20 cellular contexts compared by ENCODE assay signal in the genomic region with DNA sequence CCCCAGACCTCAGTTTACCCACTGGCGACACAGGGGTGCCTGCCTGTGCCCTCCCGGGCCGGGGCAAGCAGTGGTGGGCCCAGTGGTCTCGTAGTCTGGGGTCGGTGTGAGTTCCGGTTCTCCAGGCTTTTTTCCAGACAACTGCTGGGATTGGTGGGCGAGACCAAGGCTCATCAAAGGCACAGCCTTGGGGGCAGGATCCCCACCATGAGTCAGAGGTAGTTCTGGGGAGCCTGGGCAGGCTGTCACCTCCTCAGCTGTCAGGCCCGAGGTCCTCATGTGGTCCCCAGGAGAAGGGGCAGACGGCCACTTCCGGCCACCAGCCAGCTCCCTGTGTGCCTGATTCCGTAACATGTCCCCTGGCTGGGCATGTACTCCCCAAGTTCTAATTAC. TPM values are rescaled to one million over a fixed set of nuclear protein-coding genes. Genes with fewer than 3 reads are reported as not detected.
DNase-seq lines count a peak whose midpoint lies in the region; ATAC-seq, FAIRE-seq and TF ChIP-seq lines count a peak whose summit lies in the region.
"Had no signal": no experiment of that assay in that cellular context is flagged by ENCODE, and none has a peak within 500 bp of the region (broad histone marks: within the 10 kb centered on the region; RNA-seq: fewer than 3 reads in every experiment).

No MANE protein-coding gene starts in this region.

- TF ChIP-seq CTCF in PC-9 (conservative IDR thresholded peaks at IDR 0.05) (no peak), keratinocyte (optimal IDR thresholded peaks at IDR 0.05 in 1 of 3, IDR thresholded peaks at IDR 0.05 in 1 of 3, conservative IDR thresholded peaks at IDR 0.05 in 1 of 3; ENCODE audit: extremely low read depth in 1 of 3, insufficient read depth in 2 of 3, low read length in 3 of 3) (no peak), tibial artery (IDR thresholded peaks at IDR 0.05) (no peak)

- H3K9me1 ChIP-seq in keratinocyte (ENCODE audit: control insufficient read depth, extremely low read depth, insufficient read depth, low read length), result no peaks in the 10 kb centered on the region

- H3K36me3 ChIP-seq in PC-9 (ENCODE audit: low read depth) (no peaks in the 10 kb centered on the region), keratinocyte (ENCODE audit: control insufficient read depth in 2 of 2, extremely low read depth in 1 of 2, insufficient read depth in 2 of 2, low read length in 2 of 2) (no peaks in the 10 kb centered on the region), tibial artery (no peaks in the 10 kb centered on the region)
- H3K36me3 ChIP-seq: uterus had no signal

- dilution Hi-C loops in keratinocyte (cut with MboI; ENCODE audit: extremely low pct_ligation_motif_present, low sequenced_read_pairs), result no loop called here

- BruUV-seq in PC-9 (replicated peaks; lab: Mats Ljungman, UMichigan), result no TSS peak

- H3K4me1 ChIP-seq in PC-9 (replicated peaks; ENCODE audit: insufficient read depth), result peaks cover 22% of the 10 kb centered on the region
- H3K4me1 ChIP-seq in keratinocyte (ENCODE audit: control insufficient read depth, extremely low read depth, insufficient read depth, low read length), result peaks cover 10% of the 10 kb centered on the region
- peaks cover 0 to 8% (median 0%) of the 10 kb centered on the region in 4 donors for H3K4me1 ChIP-seq in tibial artery
- H3K4me1 ChIP-seq: uterus had no signal

- no peaks in the 10 kb centered on the region for H3K4me1 Mint-ChIP-seq in activated T-cell treated with anti-CD3 and anti-CD28 coated beads, Interleukin-2, amount 50 U/mL, for 24 hours (ENCODE audit: low read depth)
- H3K4me1 Mint-ChIP-seq: activated CD4-positive, alpha-beta T cell treated with anti-CD3 and anti-CD28 coated beads, Interleukin-2, amount 10 ng/mL, durations not matched to agents 7 days and 5 days; activated naive CD4-positive, alpha-beta T cell treated with anti-CD3 and anti-CD28 coated beads, Interleukin-2, amount 50 U/mL, for 24 hours; naive thymus-derived CD8-positive, alpha-beta T cell had no signal

- no peaks in the 10 kb centered on the region for H3F3A ChIP-seq in PC-9 (ENCODE audit: insufficient read depth, low read depth)

- H3K36me3 Mint-ChIP-seq in activated T-cell treated with anti-CD3 and anti-CD28 coated beads, Interleukin-2, amount 50 U/mL, for 24 hours (ENCODE audit: low read depth), result no peaks in the 10 kb centered on the region
- H3K36me3 Mint-ChIP-seq: activated naive CD4-positive, alpha-beta T cell treated with anti-CD3 and anti-CD28 coated beads, Interleukin-2, amount 50 U/mL, for 24 hours; CD8-positive, alpha-beta T cell; naive thymus-derived CD8-positive, alpha-beta T cell had no signal

- H2AFZ ChIP-seq in PC-9 (no peak overlapping the region), keratinocyte (ENCODE audit: control insufficient read depth, low read length) (peak overlapping the region; percentile 76)

- H3K9ac ChIP-seq in keratinocyte (ENCODE audit: control insufficient read depth, extremely low read depth, insufficient read depth, low read length), result no peak overlapping the region

- no peak for ATAC-seq in GM19035 (IDR thresholded peaks at IDR 0.05; ENCODE audit: unreplicated experiment)
- ATAC-seq: CD8-positive, alpha-beta T cell; naive thymus-derived CD8-positive, alpha-beta T cell had no signal

- H3K4me3 Mint-ChIP-seq in activated T-cell treated with anti-CD3 and anti-CD28 coated beads, Interleukin-2, amount 50 U/mL, for 24 hours, result no peak overlapping the region
- H3K4me3 Mint-ChIP-seq: activated CD4-positive, alpha-beta T cell treated with anti-CD3 and anti-CD28 coated beads, Interleukin-2, amount 10 ng/mL, durations not matched to agents 7 days and 5 days; activated naive CD4-positive, alpha-beta T cell treated with anti-CD3 and anti-CD28 coated beads, Interleukin-2, amount 50 U/mL, for 24 hours; CD8-positive, alpha-beta T cell; naive thymus-derived CD8-positive, alpha-beta T cell had no signal

- H3K27ac ChIP-seq in PC-9, result no peak overlapping the region
- no peak overlapping the region for H3K27ac ChIP-seq in keratinocyte (ENCODE audit: control insufficient read depth, insufficient read depth, low read length)
- H3K27ac ChIP-seq in tibial artery, result no peak overlapping the region
- H3K27ac ChIP-seq: skin epidermis, uterus had no signal

- no peak overlapping the region for H3K4me3 ChIP-seq in PC-9
- H3K4me3 ChIP-seq in keratinocyte (ENCODE audit: control insufficient read depth in 2 of 3, extremely low read depth in 1 of 3, insufficient read depth in 2 of 3, low read depth in 1 of 3, low read length in 3 of 3), result no peak overlapping the region
- H3K4me3 ChIP-seq in tibial artery, result no peak overlapping the region
- H3K4me3 ChIP-seq: lung, skin epidermis, uterus had no signal

- H3K27ac Mint-ChIP-seq in activated T-cell treated with anti-CD3 and anti-CD28 coated beads, Interleukin-2, amount 50 U/mL, for 24 hours, result no peak overlapping the region
- H3K27ac Mint-ChIP-seq: activated CD4-positive, alpha-beta T cell treated with anti-CD3 and anti-CD28 coated beads, Interleukin-2, amount 10 ng/mL, durations not matched to agents 7 days and 5 days; activated naive CD4-positive, alpha-beta T cell treated with anti-CD3 and anti-CD28 coated beads, Interleukin-2, amount 50 U/mL, for 24 hours; CD8-positive, alpha-beta T cell; naive thymus-derived CD8-positive, alpha-beta T cell had no signal

- FAIRE-seq in keratinocyte (lab: Jason Lieb, UNC), result no peak

- H3K9me3 ChIP-seq in PC-9 (ENCODE audit: insufficient read depth, low read depth) (no peaks in the 10 kb centered on the region), keratinocyte (ENCODE audit: control insufficient read depth, low read depth, low read length) (no peaks in the 10 kb centered on the region), tibial artery (no peaks in the 10 kb centered on the region)
- H3K9me3 ChIP-seq: uterus had no signal

- H4K20me1 ChIP-seq in PC-9 (ENCODE audit: insufficient read depth) (no peaks in the 10 kb centered on the region), keratinocyte (ENCODE audit: control insufficient read depth, extremely low read depth, insufficient read depth, low read length) (no peaks in the 10 kb centered on the region)

- H3K27me3 ChIP-seq in PC-9 (ENCODE audit: insufficient read depth, low read depth) (no peaks in the 10 kb centered on the region), keratinocyte (ENCODE audit: control insufficient read depth, extremely low read depth, insufficient read depth, low read length) (no peaks in the 10 kb centered on the region), tibial artery (peaks cover 0 to 58% of the 10 kb centered on the region in 2 donors)
- H3K27me3 ChIP-seq: uterus had no signal

- H3K27me3 Mint-ChIP-seq in activated T-cell treated with anti-CD3 and anti-CD28 coated beads, Interleukin-2, amount 50 U/mL, for 24 hours, result no peaks in the 10 kb centered on the region
- H3K27me3 Mint-ChIP-seq: activated CD4-positive, alpha-beta T cell treated with anti-CD3 and anti-CD28 coated beads, Interleukin-2, amount 10 ng/mL, durations not matched to agents 7 days and 5 days had no signal

- DNase-seq in activated T-cell treated with anti-CD3 and anti-CD28 coated beads, Interleukin-2, amount 50 U/mL, for 24 hours, result peak; percentile 25
- DNase-seq in activated T-cell treated with anti-CD3 and anti-CD28 coated beads for 4 hours (no peak), PC-9 (no peak), keratinocyte (ENCODE audit: low read depth, low spot score) (no peak), tibial artery (peak; percentile 12 to 54), NCI-H510A treated with DMSO at 0.1 percent for 48 hours (lab: John Stamatoyannopoulos, UW) (no peak), NCI-H1105 treated with DMSO at 0.1 percent for 48 hours (lab: John Stamatoyannopoulos, UW) (no peak)
- DNase-seq: activated CD4-positive, alpha-beta T cell treated with anti-CD3 and anti-CD28 coated beads, Interleukin-2, amount 10 ng/mL, durations not matched to agents 7 days and 5 days; DND-41; KG1; NCI-H1930; RPMI8226; stimulated activated CD4-positive, alpha-beta T cell treated with anti-CD3 and anti-CD28 coated beads, Interleukin-4, amount 100 ng/mL, for 1 hour had no signal

- H3K9me3 Mint-ChIP-seq in activated T-cell treated with anti-CD3 and anti-CD28 coated beads, Interleukin-2, amount 50 U/mL, for 24 hours, result no peaks in the 10 kb centered on the region
- H3K9me3 Mint-ChIP-seq: activated CD4-positive, alpha-beta T cell treated with anti-CD3 and anti-CD28 coated beads, Interleukin-2, amount 10 ng/mL, durations not matched to agents 7 days and 5 days; activated naive CD4-positive, alpha-beta T cell treated with anti-CD3 and anti-CD28 coated beads, Interleukin-2, amount 50 U/mL, for 24 hours; CD8-positive, alpha-beta T cell; naive thymus-derived CD8-positive, alpha-beta T cell had no signal

- H3K4me2 ChIP-seq in PC-9 (0 out of 2 replicates have a peak overlapping the region, but pooled peaks have one; percentile 26), keratinocyte (ENCODE audit: control insufficient read depth, extremely low read depth, insufficient read depth, low read depth, low read length) (no peak overlapping the region)

- H3K79me2 ChIP-seq in PC-9 (ENCODE audit: low read depth) (no peaks in the 10 kb centered on the region), keratinocyte (ENCODE audit: control insufficient read depth, insufficient read depth, low read length) (no peaks in the 10 kb centered on the region)

- no peaks in the 10 kb centered on the region for H3K9me2 ChIP-seq in PC-9 (ENCODE audit: insufficient read depth)

- POLR2A ChIA-PET in PC-9 (lab: Charles Lee; ENCODE audit: unreplicated experiment), result no interaction called here

- CTCF ChIA-PET in PC-9 (lab: Charles Lee), result interaction anchor here (0.6 kb wide), 1 partner anchor 1085 kb away, joined by 3 read pairs; no protein-coding TSS in a partner anchor

- intact Hi-C loops in PC-9 (cut with micrococcal nuclease; ENCODE audit: unreplicated experiment) (no loop called here), tibial artery (cut with DNase I; ENCODE audit: low total_unique reads) (no loop called here)

RNA-seq across cellular contexts. Expression of a gene that starts 0.8 kb away (rescaled TPM):
- total RNA-seq in PC-9 (2021), result 0.03 and 0.04 TPM in 2 replicates
- polyA plus RNA-seq in keratinocyte, result not detected in 3 replicates
- not detected for polyA plus RNA-seq in keratinocyte (2011; ENCODE audit: low read depth)
- polyA plus RNA-seq in keratinocyte (2011; cell fraction: cytosol; rRNA removed), result not detected in 2 replicates
- polyA plus RNA-seq in keratinocyte (2011; cell fraction: nucleus; rRNA removed), result not detected in 2 replicates
- not detected in 2 replicates for polyA plus RNA-seq in keratinocyte (2012; ENCODE audit: low replicate concordance)
- polyA minus RNA-seq in keratinocyte, result 0.07 TPM in 1 of 3 replicates, not detected in the others
- not detected for polyA minus RNA-seq in keratinocyte (2011; cell fraction: cytosol; rRNA and poly(A)+ RNA removed)
- not detected in 2 replicates for polyA minus RNA-seq in keratinocyte (2011; cell fraction: nucleus; rRNA and poly(A)+ RNA removed)
- total RNA-seq: activated CD4-positive, alpha-beta T cell treated with anti-CD3 and anti-CD28 coated beads, Interleukin-2, amount 10 ng/mL, durations not matched to agents 7 days and 5 days; CD8-positive, alpha-beta T cell; naive thymus-derived CD8-positive, alpha-beta T cell had no signal
- polyA plus RNA-seq: naive thymus-derived CD8-positive, alpha-beta T cell had no signal

RNA-seq across cellular contexts. Expression of a gene that starts 37.3 kb away (rescaled TPM):
- 0.07 TPM in 1 of 2 replicates, not detected in the other for total RNA-seq in PC-9 (2021)
- not detected in 3 replicates for polyA plus RNA-seq in keratinocyte
- polyA plus RNA-seq in keratinocyte (2011; ENCODE audit: low read depth), result not detected
- polyA plus RNA-seq in keratinocyte (2011; cell fraction: cytosol; rRNA removed), result not detected in 2 replicates
- polyA plus RNA-seq in keratinocyte (2011; cell fraction: nucleus; rRNA removed), result not detected in 2 replicates
- 0.07 and 0.14 TPM in 2 replicates for polyA plus RNA-seq in keratinocyte (2012; ENCODE audit: low replicate concordance)
- 0.30 TPM in 1 of 3 replicates, not detected in the others for polyA minus RNA-seq in keratinocyte
- polyA minus RNA-seq in keratinocyte (2011; cell fraction: cytosol; rRNA and poly(A)+ RNA removed), result not detected
- polyA minus RNA-seq in keratinocyte (2011; cell fraction: nucleus; rRNA and poly(A)+ RNA removed), result not detected in 2 replicates
- total RNA-seq: activated CD4-positive, alpha-beta T cell treated with anti-CD3 and anti-CD28 coated beads, Interleukin-2, amount 10 ng/mL, durations not matched to agents 7 days and 5 days; CD8-positive, alpha-beta T cell; naive thymus-derived CD8-positive, alpha-beta T cell had no signal
- polyA plus RNA-seq: naive thymus-derived CD8-positive, alpha-beta T cell had no signal

Comparison
In these comparisons a context has a peak if more than half of its experiments do, and no peak if none do; other contexts are left out.
1. DNase-seq: peak in activated T-cell treated with anti-CD3 and anti-CD28 coated beads, Interleukin-2, amount 50 U/mL, for 24 hours (single experiment) and tibial artery (2 of 2); none in activated T-cell treated with anti-CD3 and anti-CD28 coated beads for 4 hours (single experiment), PC-9 (0 of 2), keratinocyte (single experiment), NCI-H510A treated with DMSO at 0.1 percent for 48 hours (single experiment) and NCI-H1105 treated with DMSO at 0.1 percent for 48 hours (single experiment).